1 cellular context compared by ENCODE assay signal in genomic region chr10:32156031-32156495, GRCh38.
TF ChIP-seq lines count a peak whose summit lies in the region.

No MANE protein-coding gene starts in this region.

TF ChIP-seq in HepG2, 621 proteins besides CTCF, POLR2A, EP300 and RAD21 (continued from another document and continues in another):
- TF ChIP-seq ZNF318 (CRISPR knock-in tag; IDR thresholded peaks at IDR 0.05) (no peak), USF2 (IDR thresholded peaks at IDR 0.05; ENCODE audit: low read depth, low read length) (no peak), USF2 (CRISPR knock-in tag; IDR thresholded peaks at IDR 0.05; ENCODE audit: borderline replicate concordance) (no peak), TP53 (CRISPR knock-in tag; conservative IDR thresholded peaks at IDR 0.05) (no peak), ARID5B (CRISPR knock-in tag; IDR thresholded peaks at IDR 0.05) (peak; percentile 50), GMEB2 (CRISPR knock-in tag; IDR thresholded peaks at IDR 0.05; ENCODE audit: low read depth) (no peak), TSC22D2 (CRISPR knock-in tag; IDR thresholded peaks at IDR 0.05; ENCODE audit: borderline replicate concordance) (no peak), BCL6 (CRISPR knock-in tag; IDR thresholded peaks at IDR 0.05) (peak; percentile 25; the same call in 1 of the 2 replicates), ZNF530 (CRISPR knock-in tag; IDR thresholded peaks at IDR 0.05; ENCODE audit: low read depth) (no peak), ZNF33A (CRISPR knock-in tag; IDR thresholded peaks at IDR 0.05; ENCODE audit: borderline replicate concordance) (peak; percentile 49; the same call in 1 of the 2 replicates), ISL2 (CRISPR knock-in tag; IDR thresholded peaks at IDR 0.05) (peak; percentile 81), BCLAF1 (IDR thresholded peaks at IDR 0.05) (no peak), TFAP4 (IDR thresholded peaks at IDR 0.05; ENCODE audit: borderline replicate concordance, low read depth) (0 out of 2 replicates have a peak, but pooled peaks have one; percentile 23), ZNF124 (CRISPR knock-in tag; IDR thresholded peaks at IDR 0.05) (no peak), SALL2 (CRISPR knock-in tag; IDR thresholded peaks at IDR 0.05) (no peak), ZNF337 (CRISPR knock-in tag; IDR thresholded peaks at IDR 0.05; ENCODE audit: borderline replicate concordance, low read depth) (no peak), ZNF362 (CRISPR knock-in tag; IDR thresholded peaks at IDR 0.05; ENCODE audit: borderline replicate concordance) (0 out of 2 replicates have a peak, but pooled peaks have one; percentile 26), ZNF790 (CRISPR knock-in tag; IDR thresholded peaks at IDR 0.05; ENCODE audit: borderline replicate concordance) (no peak), MATR3 (CRISPR knock-in tag; IDR thresholded peaks at IDR 0.05) (no peak), CREM (IDR thresholded peaks at IDR 0.05) (peak; percentile 53; the same call in 1 of the 2 replicates), CREM (CRISPR knock-in tag; IDR thresholded peaks at IDR 0.05) (no peak), TRAFD1 (CRISPR knock-in tag; IDR thresholded peaks at IDR 0.05; ENCODE audit: borderline replicate concordance) (no peak), ZNF276 (CRISPR knock-in tag; IDR thresholded peaks at IDR 0.05; ENCODE audit: low read depth) (no peak), ATF3 (CRISPR knock-in tag; IDR thresholded peaks at IDR 0.05) (peak; percentile 76), U2AF1 (optimal IDR thresholded peaks at IDR 0.05; ENCODE audit: low read depth, low read length) (no peak), ZNF121 (CRISPR knock-in tag; IDR thresholded peaks at IDR 0.05) (peak; percentile 98)
